In the genomic region with DNA sequence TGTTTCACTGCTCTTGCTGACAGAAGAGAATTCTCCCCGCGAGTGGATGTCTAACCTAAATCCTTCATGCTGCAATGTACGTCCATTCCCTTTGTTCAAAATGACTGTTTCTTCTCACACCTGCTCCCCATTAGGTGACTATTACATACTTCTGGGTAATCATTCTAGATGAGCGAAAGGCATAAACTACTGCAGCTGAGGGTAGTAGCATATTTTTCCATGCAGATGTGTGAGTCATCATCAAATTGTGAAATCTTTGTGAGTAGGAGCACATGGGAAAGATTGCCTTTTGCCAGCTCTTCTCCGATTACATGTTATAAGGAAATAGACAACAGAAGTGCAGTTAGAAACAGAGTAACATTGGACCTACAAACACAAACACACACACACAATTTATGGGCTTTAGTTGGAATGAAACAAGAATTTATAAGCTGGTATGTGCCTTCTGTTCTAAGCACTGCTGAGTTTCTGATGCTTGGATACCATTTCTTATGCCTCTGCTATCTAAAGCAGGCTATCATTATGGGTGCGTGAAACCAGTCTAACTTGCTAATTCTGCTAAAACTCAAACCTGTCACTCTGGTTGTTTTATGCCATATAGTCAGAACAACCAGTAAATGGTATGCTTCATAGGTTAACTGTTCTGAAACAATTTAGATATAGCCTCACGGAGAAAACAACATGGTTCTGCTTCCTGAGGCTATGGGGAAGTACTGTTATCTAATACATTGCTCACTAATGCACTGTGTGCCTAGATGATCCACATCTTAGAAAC, we compare ENCODE assay signal across 10 cellular contexts.
DNase-seq lines count a peak whose midpoint lies in the region; ATAC-seq and TF ChIP-seq lines count a peak whose summit lies in the region.
"Had no signal": no experiment of that assay in that cellular context is flagged by ENCODE, and none has a peak within 500 bp of the region (broad histone marks: within the 10 kb centered on the region; RNA-seq: fewer than 3 reads in every experiment).

No MANE protein-coding gene starts in this region.

- no peaks in the 10 kb centered on the region for H3K36me3 ChIP-seq in neural cell (ENCODE audit: insufficient read depth, low read length)
- H3K36me3 ChIP-seq: SJSA1 had no signal

- peak; percentile 32 for DNase-seq in Ammon's horn (ENCODE audit: low spot score)
- DNase-seq in M059J (ENCODE audit: low read depth), result peak; percentile 65
- peak; percentile 53 for DNase-seq in epidermal melanocyte (ENCODE audit: insufficient read length, low spot score)
- DNase-seq in NCI-H2171 (lab: John Stamatoyannopoulos, UW), result no peak
- DNase-seq in stimulated activated CD4-positive, alpha-beta T cell treated with anti-CD3 and anti-CD28 coated beads, Interleukin-4, amount 100 ng/mL, for 1 hour, result no peak
- DNase-seq: activated CD8-positive, alpha-beta memory T cell treated with anti-CD3 and anti-CD28 coated beads, Interleukin-2, amount 50 U/mL, for 48 hours had no signal

- H3K9me2 ChIP-seq in neural cell (ENCODE audit: insufficient read depth, low read length), result no peaks in the 10 kb centered on the region

- TF ChIP-seq CTCF in neural cell (IDR thresholded peaks at IDR 0.05; ENCODE audit: poor library complexity, severe bottlenecking), result no peak

- no peak overlapping the region for H3K4me3 ChIP-seq in neural cell (ENCODE audit: low read length)
- H3K4me3 ChIP-seq: SJSA1 had no signal

- TF ChIP-seq EP300 in neural cell (conservative IDR thresholded peaks at IDR 0.05; ENCODE audit: poor library complexity, severe bottlenecking), result no peak

- H3K9ac ChIP-seq in neural cell (ENCODE audit: low read length), result no peak overlapping the region

- H4K20me1 ChIP-seq in neural cell (ENCODE audit: insufficient read depth), result no peaks in the 10 kb centered on the region

- ATAC-seq in HG02885 (IDR thresholded peaks at IDR 0.05; ENCODE audit: poor library complexity, unreplicated experiment), result no peak
- ATAC-seq in HG02840 (IDR thresholded peaks at IDR 0.05; ENCODE audit: low FRiP score, unreplicated experiment), result no peak

- no peak overlapping the region for H3K4me2 ChIP-seq in neural cell (ENCODE audit: low read length)

- H3K27me3 ChIP-seq in neural cell (ENCODE audit: insufficient read depth, low read depth, low read length), result no peaks in the 10 kb centered on the region
- H3K27me3 ChIP-seq: SJSA1 had no signal

- H3K79me2 ChIP-seq in neural cell (replicated peaks; ENCODE audit: insufficient read depth, low read length), result no peaks in the 10 kb centered on the region

- TF ChIP-seq RAD21 in neural cell (conservative IDR thresholded peaks at IDR 0.05), result no peak

- peak overlapping the region; percentile 7 for H3K27ac ChIP-seq in neural cell (ENCODE audit: low read length)
- H3K27ac ChIP-seq: SJSA1 had no signal

- H2AFZ ChIP-seq in neural cell (ENCODE audit: low read depth, low read length), result no peak overlapping the region

- H3K9me3 ChIP-seq in neural cell (ENCODE audit: low read length), result no peaks in the 10 kb centered on the region
- H3K9me3 ChIP-seq: SJSA1 had no signal

- H3F3A ChIP-seq in neural cell (ENCODE audit: insufficient read depth, low read length, poor library complexity, severe bottlenecking), result no peaks in the 10 kb centered on the region

TF ChIP-seq in neural cell, 6 proteins besides CTCF, POLR2A, EP300 and RAD21:
- no peak for TF ChIP-seq TAF1 (IDR thresholded peaks at IDR 0.05; ENCODE audit: low read depth)

Comparison
In these comparisons a context has a peak if more than half of its experiments do, and no peak if none do; other contexts are left out.
1. DNase-seq: peak in Ammon's horn (single experiment), M059J (single experiment) and epidermal melanocyte (single experiment); none in NCI-H2171 (single experiment) and stimulated activated CD4-positive, alpha-beta T cell treated with anti-CD3 and anti-CD28 coated beads, Interleukin-4, amount 100 ng/mL, for 1 hour (single experiment).